ENCODE assay signal across 10 cellular contexts in the genomic region with DNA sequence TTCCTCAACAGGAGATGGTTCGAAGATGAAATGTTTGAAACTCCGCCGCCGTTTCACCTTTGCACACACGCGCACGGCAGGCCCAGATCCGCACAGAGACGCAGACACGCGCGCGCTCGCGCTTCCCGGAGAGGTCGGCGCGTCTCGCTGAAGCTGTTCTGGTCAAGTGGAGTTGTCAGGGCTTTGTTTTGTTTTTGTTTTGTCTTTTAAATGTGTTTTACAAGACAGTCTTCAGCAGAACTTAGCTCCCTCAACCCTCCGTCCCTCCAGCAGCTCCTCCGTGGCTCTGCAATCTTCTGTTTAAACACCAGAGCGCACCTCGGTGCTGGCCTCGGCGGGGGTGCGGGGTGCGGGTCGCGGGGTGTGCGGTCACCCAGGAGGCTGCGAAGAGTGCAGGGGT. TPM values are rescaled to one million over a fixed set of nuclear protein-coding genes. Genes with fewer than 3 reads are reported as not detected.
DNase-seq lines count a peak whose midpoint lies in the region; ATAC-seq and TF ChIP-seq lines count a peak whose summit lies in the region.
"Had no signal": no experiment of that assay in that cellular context is flagged by ENCODE, and none has a peak within 500 bp of the region (broad histone marks: within the 10 kb centered on the region; RNA-seq: fewer than 3 reads in every experiment).

No MANE protein-coding gene starts in this region.

- H3K27ac Mint-ChIP-seq in activated T-cell treated with anti-CD3 and anti-CD28 coated beads, Interleukin-2, amount 50 U/mL, for 72 hours, result no peak overlapping the region

- no peak for ATAC-seq in activated T-cell treated with anti-CD3 and anti-CD28 coated beads, Interleukin-2, amount 50 U/mL, for 72 hours (replicated peaks in 1 of 2)
- no peak for ATAC-seq in activated T-cell treated with anti-CD3 and anti-CD28 coated beads, Interleukin-2, amount 50 U/mL, for 4 hours
- no peak for ATAC-seq in lung (ENCODE audit: insufficient read depth, low FRiP score)

- H3K36me3 ChIP-seq in lung (ENCODE audit: control insufficient read depth in 2 of 2, insufficient read depth in 2 of 2, low read length in 2 of 2) (no peaks in the 10 kb centered on the region), tibial artery (no peaks in the 10 kb centered on the region)

- H3K4me1 ChIP-seq in lung (ENCODE audit: control insufficient read depth in 2 of 2, insufficient read depth in 2 of 2, low read length in 2 of 2) (peaks cover 3 to 11% of the 10 kb centered on the region in 2 donors), tibial artery (peaks cover 0 to 52% (median 44%) of the 10 kb centered on the region in 4 donors)

- no peak for DNase-seq in activated T-cell treated with anti-CD3 and anti-CD28 coated beads, Interleukin-2, amount 50 U/mL, for 72 hours
- DNase-seq in activated T-cell treated with anti-CD3 and anti-CD28 coated beads, Interleukin-2, amount 50 U/mL, for 4 hours, result no peak
- DNase-seq in coronary artery (ENCODE audit: low spot score) (peak; percentile 53), lung (ENCODE audit: low spot score) (no peak), tibial artery (peak in 1 of 2 donors; percentile 43), AG08396 (ENCODE audit: low spot score) (no peak), amniotic stem cell (lab: John Stamatoyannopoulos, UW) (no peak), dedifferentiated amniotic fluid mesenchymal stem cell (ENCODE audit: extremely low spot score) (no peak)
- DNase-seq: effector CD8-positive, alpha-beta T cell; NCI-H1436 treated with DMSO at 0.1 percent for 48 hours had no signal

- H3K9me3 ChIP-seq in lung (ENCODE audit: control insufficient read depth in 2 of 2, insufficient read depth in 1 of 2, low read length in 1 of 2), result peaks cover 0 to 6% of the 10 kb centered on the region in 2 donors
- no peaks in the 10 kb centered on the region for H3K9me3 ChIP-seq in tibial artery

- H3K27me3 ChIP-seq in lung (ENCODE audit: control insufficient read depth, insufficient read depth) (peaks cover 11% of the 10 kb centered on the region), tibial artery (peaks cover 0 to 84% of the 10 kb centered on the region in 2 donors)

- H3K27me3 Mint-ChIP-seq in activated T-cell treated with anti-CD3 and anti-CD28 coated beads, Interleukin-2, amount 50 U/mL, for 72 hours (ENCODE audit: low read depth), result peaks cover 54% of the 10 kb centered on the region
- H3K27me3 Mint-ChIP-seq in activated T-cell treated with anti-CD3 and anti-CD28 coated beads, Interleukin-2, amount 50 U/mL, for 4 hours (ENCODE audit: low read depth), result peaks cover 64% of the 10 kb centered on the region

- H3K4me1 Mint-ChIP-seq in activated T-cell treated with anti-CD3 and anti-CD28 coated beads, Interleukin-2, amount 50 U/mL, for 72 hours (ENCODE audit: low read depth), result peaks cover 15% of the 10 kb centered on the region
- H3K4me1 Mint-ChIP-seq in activated T-cell treated with anti-CD3 and anti-CD28 coated beads, Interleukin-2, amount 50 U/mL, for 4 hours (ENCODE audit: low read depth), result peaks cover 13% of the 10 kb centered on the region

- H3K36me3 Mint-ChIP-seq in activated T-cell treated with anti-CD3 and anti-CD28 coated beads, Interleukin-2, amount 50 U/mL, for 72 hours (ENCODE audit: insufficient read depth in 2 of 2), result peaks cover 4 to 5% of the 10 kb centered on the region in 2 donors
- H3K36me3 Mint-ChIP-seq in activated T-cell treated with anti-CD3 and anti-CD28 coated beads, Interleukin-2, amount 50 U/mL, for 4 hours (ENCODE audit: insufficient read depth), result no peaks in the 10 kb centered on the region

- intact Hi-C loops in tibial artery (cut with DNase I; ENCODE audit: low total_unique reads), result no loop called here

- WGBS in lung, 2 donors, result 1 to 6% methylated on average over 32 of the region's 32 CpGs

- peak overlapping the region; percentile 28 to 47 for H3K4me3 Mint-ChIP-seq in activated T-cell treated with anti-CD3 and anti-CD28 coated beads, Interleukin-2, amount 50 U/mL, for 72 hours
- H3K4me3 Mint-ChIP-seq in activated T-cell treated with anti-CD3 and anti-CD28 coated beads, Interleukin-2, amount 50 U/mL, for 4 hours, result no peak overlapping the region

- no peak for TF ChIP-seq CTCF in coronary artery (IDR thresholded peaks at IDR 0.05)
- TF ChIP-seq CTCF in lung (IDR thresholded peaks at IDR 0.05; ENCODE audit: control extremely low read depth, extremely low read depth), result no peak
- TF ChIP-seq CTCF in tibial artery (IDR thresholded peaks at IDR 0.05), result no peak

- no peak overlapping the region for H3K27ac ChIP-seq in coronary artery
- peak overlapping the region in 1 of 2 donors; percentile 77 for H3K27ac ChIP-seq in lung (ENCODE audit: low read depth in 1 of 2, low read length in 1 of 2)
- H3K27ac ChIP-seq in tibial artery, result no peak overlapping the region

- H3K9me3 Mint-ChIP-seq in activated T-cell treated with anti-CD3 and anti-CD28 coated beads, Interleukin-2, amount 50 U/mL, for 72 hours, result no peaks in the 10 kb centered on the region
- H3K9me3 Mint-ChIP-seq in activated T-cell treated with anti-CD3 and anti-CD28 coated beads, Interleukin-2, amount 50 U/mL, for 4 hours, result no peaks in the 10 kb centered on the region

- peak overlapping the region; percentile 65 for H3K4me3 ChIP-seq in coronary artery
- H3K4me3 ChIP-seq in lung, result peak overlapping the region; percentile 20
- peak overlapping the region; percentile 13 to 48 for H3K4me3 ChIP-seq in tibial artery

RNA-seq across cellular contexts. Expression of a gene that starts 5.3 kb away (rescaled TPM):
- total RNA-seq in activated T-cell treated with anti-CD3 and anti-CD28 coated beads, Interleukin-2, amount 50 U/mL, for 72 hours, result not detected
- under 1 TPM in 2 of 3 donors, not detected in 1; 0.13 to 0.14 TPM for total RNA-seq in activated T-cell treated with anti-CD3 and anti-CD28 coated beads, Interleukin-2, amount 50 U/mL, for 4 hours
- total RNA-seq in lung, result 10 to 100 TPM; 60.8 to 64.5 TPM
- 10 to 100 TPM; 11.5 to 30.0 TPM for polyA plus RNA-seq in lung

Comparison
In these comparisons a context has a peak if more than half of its experiments do, and no peak if none do; other contexts are left out.
1. RNA of a gene that starts 5.3 kb away (total RNA-seq): 60.8 to 64.5 TPM in lung; 0.13 to 0.14 TPM in activated T-cell treated with anti-CD3 and anti-CD28 coated beads, Interleukin-2, amount 50 U/mL, for 4 hours and not detected in activated T-cell treated with anti-CD3 and anti-CD28 coated beads, Interleukin-2, amount 50 U/mL, for 72 hours; every median in the first group is over 10 times any median in the second.
2. Peak in every context shown above with its lines, with median percentiles within 50 percentile points of each other: H3K4me3 ChIP-seq.